2 cellular contexts compared by ENCODE assay signal in genomic region chr22:19495562-19496323, GRCh38.
TF ChIP-seq lines count a peak whose summit lies in the region.

No MANE protein-coding gene starts in this region.

TF ChIP-seq in GM23338, 12 proteins besides CTCF, POLR2A, EP300 and RAD21:
- TF ChIP-seq NANOG (IDR thresholded peaks at IDR 0.05; ENCODE audit: borderline replicate concordance) (no peak), ZNF331 (CRISPR knock-in tag; IDR thresholded peaks at IDR 0.05; ENCODE audit: low read depth) (no peak), STAT1 (IDR thresholded peaks at IDR 0.05; ENCODE audit: unreplicated experiment) (no peak), ZNF462 (CRISPR knock-in tag; IDR thresholded peaks at IDR 0.05) (no peak), CREB1 (CRISPR knock-in tag; IDR thresholded peaks at IDR 0.05; ENCODE audit: low read depth) (no peak), POLR2AphosphoS5 (IDR thresholded peaks at IDR 0.05; ENCODE audit: low read depth) (no peak), EZH2phosphoT487 (IDR thresholded peaks at IDR 0.05; ENCODE audit: unreplicated experiment) (no peak), EZH2 (IDR thresholded peaks at IDR 0.05; ENCODE audit: low read depth, unreplicated experiment) (no peak), ETS1 (IDR thresholded peaks at IDR 0.05) (no peak), JUNB (IDR thresholded peaks at IDR 0.05; ENCODE audit: unreplicated experiment) (no peak), ZNF114 (CRISPR knock-in tag; IDR thresholded peaks at IDR 0.05) (no peak)
TF ChIP-seq in GM23338: peak in this region for 0.

TF ChIP-seq in GM12878, 131 proteins besides CTCF, POLR2A, EP300 and RAD21:
- TF ChIP-seq MTA3 (IDR thresholded peaks at IDR 0.05; ENCODE audit: borderline replicate concordance, low read length): no peak
- TF ChIP-seq CBFB (IDR thresholded peaks at IDR 0.05; ENCODE audit: low read depth): no peak
- TF ChIP-seq SMC3 (IDR thresholded peaks at IDR 0.05; ENCODE audit: borderline replicate concordance, low read length): peak; percentile 23; the same call in 1 of the 2 replicates
